In the genomic region with DNA sequence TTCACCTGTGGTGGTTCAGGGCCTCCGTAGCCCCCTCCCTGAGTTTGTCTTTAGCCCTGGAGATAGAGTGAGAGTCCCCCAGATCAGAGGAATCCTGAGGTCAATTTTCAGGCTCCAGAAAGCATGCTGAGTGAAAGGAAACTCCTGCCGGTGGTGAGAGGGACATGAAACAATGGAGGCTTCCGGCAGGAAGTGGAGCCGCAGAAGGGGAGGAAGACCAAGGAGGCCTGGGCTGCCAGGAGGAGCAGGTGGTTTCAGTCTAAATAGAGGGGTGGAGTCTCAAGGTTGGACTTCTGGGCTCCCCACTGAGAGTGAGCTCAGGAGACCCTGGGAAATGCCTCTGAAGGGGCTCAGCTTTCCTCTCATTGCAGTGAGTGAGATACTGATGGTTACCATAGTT, we compare ENCODE assay signal across 25 cellular contexts. TPM values are rescaled to one million over a fixed set of nuclear protein-coding genes. Genes with fewer than 3 reads are reported as not detected.
DNase-seq lines count a peak whose midpoint lies in the region; ATAC-seq and TF ChIP-seq lines count a peak whose summit lies in the region.
"Had no signal": no experiment of that assay in that cellular context is flagged by ENCODE, and none has a peak within 500 bp of the region (broad histone marks: within the 10 kb centered on the region; RNA-seq: fewer than 3 reads in every experiment).

No MANE protein-coding gene starts in this region.

- H3K9me3 ChIP-seq in neuronal stem cell (replicated peaks in 1 of 2; ENCODE audit: control insufficient read depth in 2 of 2, insufficient read depth in 1 of 2, low read depth in 1 of 2, low read length in 2 of 2): peaks cover 0 to 12% of the 10 kb centered on the region in 2 donors
- H3K9me3 ChIP-seq: adrenal gland, SK-N-SH, vagina had no signal

- DNase-seq in left ventricle myocardium superior (no peak), Right ventricle myocardium inferior (ENCODE audit: missing footprints) (no peak), fibroblast of pulmonary artery (ENCODE audit: low read depth) (peak; percentile 52), neuronal stem cell (ENCODE audit: low spot score) (no peak), COLO829 (ENCODE audit: low spot score) (no peak), DMS79 treated with DMSO at 0.1 percent for 48 hours (lab: John Stamatoyannopoulos, UW) (no peak), NCI-H1694 (lab: John Stamatoyannopoulos, UW) (no peak)
- DNase-seq: activated B cell treated with CpG ODN at 0.5 μM for 24 hours; activated CD4-positive, alpha-beta memory T cell treated with anti-CD3 and anti-CD28 coated beads, Interleukin-2, amount 10 ng/mL, durations not matched to agents 7 days and 5 days; activated gamma-delta T cell; adrenal gland; brain microvascular endothelial cell; cortex of kidney; islet precursor cell; NCI-H146; NCI-H2171 treated with DMSO at 0.1 percent for 48 hours; NCI-H526; nucleus accumbens; SK-N-SH had no signal

- H3K4ac ChIP-seq in neuronal stem cell (ENCODE audit: low read length): no peak overlapping the region

- H3K14ac ChIP-seq in neuronal stem cell (ENCODE audit: low read length): no peak overlapping the region

- no peak overlapping the region for H2AK5ac ChIP-seq in neuronal stem cell (ENCODE audit: low read depth, low read length)

- no peak overlapping the region for H4K8ac ChIP-seq in neuronal stem cell (ENCODE audit: low read depth, low read length)

- peak overlapping the region; percentile 84 for H2AFZ ChIP-seq in neuronal stem cell (ENCODE audit: low read length)
- H2AFZ ChIP-seq: GM23338 had no signal

- no peak overlapping the region for H2BK12ac ChIP-seq in neuronal stem cell (ENCODE audit: low read length)

- ATAC-seq in left ventricle myocardium superior: peak; percentile 29
- no peak for ATAC-seq in Right ventricle myocardium inferior
- no peak for ATAC-seq in GM21529 (IDR thresholded peaks at IDR 0.05; ENCODE audit: unreplicated experiment)
- ATAC-seq: GM23338 had no signal

- H2BK120ac ChIP-seq in neuronal stem cell (ENCODE audit: low read depth, low read length): no peak overlapping the region

- no peak overlapping the region for H3K4me2 ChIP-seq in neuronal stem cell (ENCODE audit: insufficient read depth, low read length, poor library complexity, severe bottlenecking)
- H3K4me2 ChIP-seq: GM23338, SK-N-SH had no signal

- intact Hi-C loops in left ventricle myocardium superior (cut with micrococcal nuclease): no loop called here
- intact Hi-C loops in Right ventricle myocardium inferior (cut with DNase I): no loop called here

- H3K27ac ChIP-seq in neuronal stem cell (replicated peaks; ENCODE audit: low read length): no peak overlapping the region
- H3K27ac ChIP-seq: brain microvascular endothelial cell, vagina had no signal

- H3K18ac ChIP-seq in neuronal stem cell (ENCODE audit: low read length): no peak overlapping the region

- no peak overlapping the region for H2BK5ac ChIP-seq in neuronal stem cell (ENCODE audit: low read length)

- WGBS in neuronal stem cell (ENCODE audit: extremely low coverage in 2 of 2, insufficient read length in 2 of 2, insufficient replicate concordance in 1 of 2), 2 donors: no CpG with 5 or more reads among the region's 4 CpGs

- H4K91ac ChIP-seq in neuronal stem cell (ENCODE audit: low read depth, low read length, poor library complexity): no peak overlapping the region

- no peak overlapping the region for H3K9ac ChIP-seq in neuronal stem cell (ENCODE audit: low read depth, low read length, poor library complexity)
- H3K9ac ChIP-seq: SK-N-SH had no signal

- no peak overlapping the region for H3K23ac ChIP-seq in neuronal stem cell (ENCODE audit: low read depth, low read length, poor library complexity)

- H2BK15ac ChIP-seq in neuronal stem cell (ENCODE audit: low read length): no peak overlapping the region

- H3K4me3 ChIP-seq in fibroblast of pulmonary artery (replicated peaks; ENCODE audit: low read depth, low read length) (no peak overlapping the region), neuronal stem cell (ENCODE audit: low read length in 2 of 2) (no peak overlapping the region)
- H3K4me3 ChIP-seq: adrenal gland, GM23338, vagina had no signal

- TF ChIP-seq CTCF in fibroblast of pulmonary artery (IDR thresholded peaks at IDR 0.05; ENCODE audit: low read length, missing control alignments): no peak

- no peaks in the 10 kb centered on the region for H3K79me1 ChIP-seq in neuronal stem cell (ENCODE audit: low read depth, low read length)

- peaks cover 0 to 7% of the 10 kb centered on the region in 2 donors for H3K4me1 ChIP-seq in neuronal stem cell (ENCODE audit: control insufficient read depth in 2 of 2, insufficient read depth in 1 of 2, low read depth in 1 of 2, low read length in 2 of 2)
- H3K4me1 ChIP-seq: vagina had no signal

- no peaks in the 10 kb centered on the region for H3K27me3 ChIP-seq in neuronal stem cell (ENCODE audit: control insufficient read depth in 3 of 3, insufficient read depth in 3 of 3, low read depth in 1 of 3, low read length in 3 of 3)
- H3K27me3 ChIP-seq: adrenal gland, vagina had no signal

- no peaks in the 10 kb centered on the region for H3K36me3 ChIP-seq in neuronal stem cell (replicated peaks in 1 of 2; ENCODE audit: control insufficient read depth in 2 of 2, insufficient read depth in 2 of 2, low read length in 2 of 2)
- H3K36me3 ChIP-seq: brain microvascular endothelial cell, vagina had no signal

RNA-seq across cellular contexts. Expression of a gene that starts 10.6 kb away (rescaled TPM):
- total RNA-seq in left ventricle myocardium superior (30.1 TPM), Right ventricle myocardium inferior (33.4 TPM)
- polyA plus RNA-seq in neuronal stem cell (2013, experiment 1 of 2): not detected
- not detected for polyA plus RNA-seq in neuronal stem cell (2013, experiment 2 of 2)
- total RNA-seq: G401, GM23338 had no signal
- polyA plus RNA-seq: AG04450, GM23338, IgD-negative memory B cell had no signal
